Comparison of ENCODE assay signal across 14 cellular contexts in the genomic region with DNA sequence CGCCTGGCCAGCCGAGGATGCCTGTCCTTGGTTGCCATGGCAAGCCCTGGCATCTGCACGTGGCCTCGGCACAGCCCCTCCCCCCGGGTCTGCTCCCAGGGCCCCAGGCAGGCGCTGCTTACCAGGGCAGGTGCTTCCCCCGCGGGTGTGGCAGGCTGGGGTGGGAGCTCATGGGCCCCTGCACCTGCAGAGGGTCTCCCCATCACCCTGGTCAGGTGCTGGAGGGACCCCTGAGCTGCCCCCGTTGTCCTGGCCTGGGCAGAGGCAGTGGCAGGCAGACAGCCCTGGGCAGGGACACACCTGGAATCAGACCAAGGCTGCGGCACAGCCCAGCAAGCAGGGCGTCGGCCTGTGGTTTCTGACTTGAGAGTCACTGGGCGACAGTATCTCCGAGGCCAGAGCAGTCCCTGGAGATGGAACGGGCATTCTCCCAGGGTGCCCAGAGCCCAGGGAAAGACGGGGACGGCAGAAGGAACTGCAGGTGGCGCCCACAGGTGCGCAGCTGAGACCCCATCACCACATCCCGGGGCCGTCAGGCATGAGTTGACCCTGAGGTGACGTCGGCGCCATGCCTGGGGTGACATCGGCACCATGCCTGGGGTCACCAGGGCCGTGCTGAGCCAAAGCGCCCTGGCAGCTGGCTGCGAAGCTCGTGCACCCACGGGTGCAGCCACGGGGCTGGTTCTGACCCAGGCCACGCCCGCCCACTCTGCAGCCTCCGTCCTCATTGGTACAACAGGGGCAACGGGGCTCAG. TPM values are rescaled to one million over a fixed set of nuclear protein-coding genes. Genes with fewer than 3 reads are reported as not detected.
A peak's percentile ranks its signal among the peaks of the same experiment; 100 is the strongest.
DNase-seq lines count a peak whose midpoint lies in the region; ATAC-seq and TF ChIP-seq lines count a peak whose summit lies in the region.
"Had no signal": no experiment of that assay in that cellular context is flagged by ENCODE, and none has a peak within 500 bp of the region (broad histone marks: within the 10 kb centered on the region; RNA-seq: fewer than 3 reads in every experiment).

No MANE protein-coding gene starts in this region.

- H3K27me3 ChIP-seq in SK-N-SH (ENCODE audit: insufficient read depth) (peaks cover 18% of the 10 kb centered on the region), spleen (replicated peaks in 1 of 7) (peaks cover 0 to 28% (median 0%) of the 10 kb centered on the region in 7 donors)

- no peaks in the 10 kb centered on the region for H4K20me1 ChIP-seq in SK-N-SH (ENCODE audit: insufficient read depth)

- no peak for TF ChIP-seq RAD21 in SK-N-SH (IDR thresholded peaks at IDR 0.05; ENCODE audit: low read length)

- ATAC-seq in SK-N-SH treated with all-trans-retinoic acid at 6 μM for 48 hours (no peak), activated B cell treated with CpG ODN at 0.5 μM for 24 hours (ENCODE audit: low read depth) (peak; percentile 26), HG03565 (IDR thresholded peaks at IDR 0.05; ENCODE audit: unreplicated experiment) (no peak), GM21390 (IDR thresholded peaks at IDR 0.05; ENCODE audit: unreplicated experiment) (no peak)
- ATAC-seq: left lung had no signal

- TF ChIP-seq EP300 in SK-N-SH (IDR thresholded peaks at IDR 0.05; ENCODE audit: borderline replicate concordance in 1 of 2, low read depth in 1 of 2, low read length in 1 of 2) = no peak

- H3K4me2 ChIP-seq in SK-N-SH = no peak overlapping the region

- H3F3A ChIP-seq in SK-N-SH (replicated peaks; ENCODE audit: insufficient read depth) = no peaks in the 10 kb centered on the region

- H3K4me3 Mint-ChIP-seq in activated B cell treated with CpG ODN at 0.5 μM for 24 hours = no peak overlapping the region

- WGBS in SK-N-SH (ENCODE audit: low lambda C conversion rate) = 56% methylated on average over 9 of the region's 35 CpGs
- WGBS in spleen, 5 donors = 60 to 72% (median 68%) methylated on average over 6 to 35 of the region's 35 CpGs

- H3K9ac ChIP-seq in SK-N-SH = no peak overlapping the region

- H3K9me3 Mint-ChIP-seq in activated B cell treated with CpG ODN at 0.5 μM for 24 hours = no peaks in the 10 kb centered on the region
- H3K9me3 Mint-ChIP-seq: activated T-helper 2 cell treated with anti-CD3 and anti-CD28 coated beads, Interferon-gamma antibody, Interleukin-2, Interleukin-4, amounts not matched to agents 10 μg/mL and 5 μg/mL and 100 μg/mL, durations not matched to agents 14 hours and 24 hours and 36 hours had no signal

- no peaks in the 10 kb centered on the region for H3K27me3 Mint-ChIP-seq in activated B cell treated with CpG ODN at 0.5 μM for 24 hours

- DNase-seq in SK-N-SH (peak; percentile 51), M059J (ENCODE audit: low read depth) (peak; percentile 23), activated B cell treated with CpG ODN at 0.5 μM for 24 hours (no peak), spleen (peak; percentile 85), superior temporal gyrus (ENCODE audit: extremely low spot score) (no peak)
- DNase-seq: activated CD8-positive, alpha-beta memory T cell treated with anti-CD3 and anti-CD28 coated beads for 24 hours; NCI-H2081 had no signal

- H3K79me2 ChIP-seq in SK-N-SH (ENCODE audit: insufficient read depth) = no peaks in the 10 kb centered on the region

- no peak for TF ChIP-seq POLR2A in spleen (IDR thresholded peaks at IDR 0.05)

- H3K4me1 Mint-ChIP-seq in activated B cell treated with CpG ODN at 0.5 μM for 24 hours = peaks cover 72% of the 10 kb centered on the region

- H3K4me3 ChIP-seq in SK-N-SH (ENCODE audit: low read depth in 2 of 2, low read length in 1 of 2) (no peak overlapping the region), spleen (peak overlapping the region in 1 of 8 donors; percentile 7)
- H3K4me3 ChIP-seq: left lung, SK-N-MC, suprapubic skin had no signal

- no peaks in the 10 kb centered on the region for H3K36me3 Mint-ChIP-seq in activated B cell treated with CpG ODN at 0.5 μM for 24 hours (ENCODE audit: low read depth)

- POLR2A ChIA-PET in SK-N-SH (lab: Yijun Ruan, JAX) = no interaction called here
- POLR2A ChIA-PET in activated B cell treated with CpG ODN at 0.5 μM for 24 hours (lab: Charles Lee) = interaction anchor here (1.2 kb wide), 1 partner anchor 43 kb away, joined by 4 read pairs; no protein-coding TSS in a partner anchor

- CTCF ChIA-PET in SK-N-SH (lab: Yijun Ruan, JAX) = interaction anchor here (1.2 to 3.6 kb wide), 2 partner anchors 19 to 90 kb away, joined by 4 to 20 read pairs; no protein-coding TSS in a partner anchor
- CTCF ChIA-PET in activated B cell treated with CpG ODN at 0.5 μM for 24 hours (lab: Charles Lee) = no interaction called here

- TF ChIP-seq CTCF in SK-N-SH (IDR thresholded peaks at IDR 0.05) (no peak), activated B cell treated with CpG ODN at 0.5 μM for 24 hours (IDR thresholded peaks at IDR 0.05) (no peak), spleen (IDR thresholded peaks at IDR 0.05 in 8 of 11, conservative IDR thresholded peaks at IDR 0.05 in 3 of 11) (no peak)

- intact Hi-C loops in activated B cell treated with CpG ODN at 0.5 μM for 24 hours (cut with micrococcal nuclease) = loop anchor here (5.0 kb wide), 1 partner anchor 33 kb away; no protein-coding TSS in a partner anchor
- intact Hi-C loops in spleen (cut with DNase I; ENCODE audit: low total_unique reads) = no loop called here

- no peaks in the 10 kb centered on the region for H3K9me2 ChIP-seq in SK-N-SH

- no peak overlapping the region for H2AFZ ChIP-seq in SK-N-SH (ENCODE audit: low read depth)

- H3K4me1 ChIP-seq in SK-N-SH (ENCODE audit: control insufficient read depth in 1 of 2, insufficient read depth in 2 of 2, low read depth in 1 of 2, low read length in 1 of 2) = peaks cover 0 to 9% of the 10 kb centered on the region in 2 experiments; a peak in 1 of 4 replicates
- H3K4me1 ChIP-seq in spleen = peaks cover 23 to 71% (median 56%) of the 10 kb centered on the region in 6 donors

- H3K27ac ChIP-seq in SK-N-SH (ENCODE audit: low read depth in 2 of 2, low read length in 1 of 2) (no peak overlapping the region), spleen (peak overlapping the region in 1 of 8 donors; percentile 45)
- H3K27ac ChIP-seq: left lung, SK-N-MC, suprapubic skin had no signal

- H3K27ac Mint-ChIP-seq in activated B cell treated with CpG ODN at 0.5 μM for 24 hours = no peak overlapping the region
- H3K27ac Mint-ChIP-seq: activated T-helper 2 cell treated with anti-CD3 and anti-CD28 coated beads, Interferon-gamma antibody, Interleukin-2, Interleukin-4, amounts not matched to agents 10 μg/mL and 5 μg/mL and 100 μg/mL, durations not matched to agents 14 hours and 24 hours and 36 hours had no signal

- H3K9me3 ChIP-seq in SK-N-SH (no peaks in the 10 kb centered on the region), spleen (no peaks in the 10 kb centered on the region)
- H3K9me3 ChIP-seq: left lung, suprapubic skin had no signal

- H3K36me3 ChIP-seq in SK-N-SH (replicated peaks in 1 of 2; ENCODE audit: control insufficient read depth in 1 of 2, insufficient read depth in 2 of 2, low read length in 1 of 2) = no peaks in the 10 kb centered on the region
- H3K36me3 ChIP-seq in spleen = no peaks in the 10 kb centered on the region
- H3K36me3 ChIP-seq: left lung, suprapubic skin had no signal

TF ChIP-seq in SK-N-SH, 30 proteins besides CTCF, POLR2A, EP300 and RAD21 (continues in another document):
- TF ChIP-seq RXRA (IDR thresholded peaks at IDR 0.05; ENCODE audit: borderline replicate concordance, low read depth) (no peak), YY1 (IDR thresholded peaks at IDR 0.05; ENCODE audit: low read depth) (no peak), TAF1 (IDR thresholded peaks at IDR 0.05; ENCODE audit: borderline replicate concordance, low read depth, low read length) (no peak), MXI1 (IDR thresholded peaks at IDR 0.05; ENCODE audit: low read depth, low read length) (no peak), NFIC (IDR thresholded peaks at IDR 0.05; ENCODE audit: borderline replicate concordance) (no peak)
- TF ChIP-seq, protein P1, sequence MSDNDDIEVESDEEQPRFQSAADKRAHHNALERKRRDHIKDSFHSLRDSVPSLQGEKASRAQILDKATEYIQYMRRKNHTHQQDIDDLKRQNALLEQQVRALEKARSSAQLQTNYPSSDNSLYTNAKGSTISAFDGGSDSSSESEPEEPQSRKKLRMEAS (IDR thresholded peaks at IDR 0.05; ENCODE audit: low read depth) = no peak
- TF ChIP-seq, protein P2, sequence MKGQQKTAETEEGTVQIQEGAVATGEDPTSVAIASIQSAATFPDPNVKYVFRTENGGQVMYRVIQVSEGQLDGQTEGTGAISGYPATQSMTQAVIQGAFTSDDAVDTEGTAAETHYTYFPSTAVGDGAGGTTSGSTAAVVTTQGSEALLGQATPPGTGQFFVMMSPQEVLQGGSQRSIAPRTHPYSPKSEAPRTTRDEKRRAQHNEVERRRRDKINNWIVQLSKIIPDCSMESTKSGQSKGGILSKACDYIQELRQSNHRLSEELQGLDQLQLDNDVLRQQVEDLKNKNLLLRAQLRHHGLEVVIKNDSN (IDR thresholded peaks at IDR 0.05; ENCODE audit: borderline replicate concordance, low read depth) = no peak

TF ChIP-seq in SK-N-SH treated with all-trans-retinoic acid at 6 μM for 48 hours, 23 proteins besides CTCF, POLR2A, EP300 and RAD21:
- TF ChIP-seq ZFP30 (CRISPR knock-in tag; IDR thresholded peaks at IDR 0.05) = no peak
- no peak for TF ChIP-seq ESRRG (CRISPR knock-in tag; IDR thresholded peaks at IDR 0.05)
- TF ChIP-seq, protein P3, sequence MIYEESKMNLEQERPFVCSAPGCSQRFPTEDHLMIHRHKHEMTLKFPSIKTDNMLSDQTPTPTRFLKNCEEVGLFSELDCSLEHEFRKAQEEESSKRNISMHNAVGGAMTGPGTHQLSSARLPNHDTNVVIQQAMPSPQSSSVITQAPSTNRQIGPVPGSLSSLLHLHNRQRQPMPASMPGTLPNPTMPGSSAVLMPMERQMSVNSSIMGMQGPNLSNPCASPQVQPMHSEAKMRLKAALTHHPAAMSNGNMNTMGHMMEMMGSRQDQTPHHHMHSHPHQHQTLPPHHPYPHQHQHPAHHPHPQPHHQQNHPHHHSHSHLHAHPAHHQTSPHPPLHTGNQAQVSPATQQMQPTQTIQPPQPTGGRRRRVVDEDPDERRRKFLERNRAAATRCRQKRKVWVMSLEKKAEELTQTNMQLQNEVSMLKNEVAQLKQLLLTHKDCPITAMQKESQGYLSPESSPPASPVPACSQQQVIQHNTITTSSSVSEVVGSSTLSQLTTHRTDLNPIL (CRISPR knock-in tag; IDR thresholded peaks at IDR 0.05; ENCODE audit: low read depth) = no peak
TF ChIP-seq in SK-N-SH treated with all-trans-retinoic acid at 6 μM for 48 hours: peak in this region for 0.

RNA-seq across cellular contexts. Expression of a gene that starts 56.1 kb away (rescaled TPM):
- polyA plus RNA-seq in SK-N-SH (2012; rRNA removed) (3.3 and 5.5 TPM in 2 replicates), spleen (10 to 100 TPM; 14.3 to 40.3 (median 22.3) TPM)
- 3.2 and 4.9 TPM in 2 replicates for polyA plus RNA-seq in SK-N-SH (2012; cell fraction: cytosol; rRNA removed)
- 29.5 and 88.3 TPM in 2 replicates for polyA plus RNA-seq in SK-N-SH (2012; cell fraction: nucleus; rRNA removed)
- total RNA-seq in M059J (2014; rRNA removed; shearing (Covaris generic)) = 1.6 and 3.2 TPM in 2 replicates
- total RNA-seq in activated B cell treated with CpG ODN at 0.5 μM for 24 hours (50.3 and 58.7 TPM in 2 replicates), spleen (100 to 1,000 TPM in 1 of 7 donors, 10 to 100 TPM in 6; 28.3 to 161 (median 60.4) TPM)

Comparison
In these comparisons a context has a peak if more than half of its experiments do, and no peak if none do; other contexts are left out.
1. DNase-seq: peak in SK-N-SH (single experiment), M059J (single experiment) and spleen (single experiment); none in activated B cell treated with CpG ODN at 0.5 μM for 24 hours (single experiment) and superior temporal gyrus (single experiment).